Comparison of ENCODE assay signal across 20 cellular contexts in the genomic region with DNA sequence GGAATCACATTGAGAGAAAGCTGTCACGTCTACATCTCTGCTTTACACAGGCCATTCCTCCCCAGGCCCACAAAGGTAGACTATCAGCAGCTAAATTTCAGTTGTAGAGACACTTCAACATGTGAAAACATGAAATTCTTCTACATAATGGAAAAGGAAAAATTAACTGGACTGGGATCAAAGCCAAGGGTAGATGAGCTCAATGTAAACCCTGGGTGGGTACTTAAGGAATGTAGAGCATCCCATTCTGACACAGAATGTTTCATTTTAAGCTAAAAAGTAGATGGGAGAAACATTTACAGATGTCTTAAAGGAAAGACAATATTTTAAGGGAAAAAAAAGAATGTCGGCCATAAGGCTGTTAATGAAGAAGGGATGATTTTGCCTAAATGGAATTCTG. TPM values are rescaled to one million over a fixed set of nuclear protein-coding genes. Genes with fewer than 3 reads are reported as not detected.
"Had no signal": no experiment of that assay in that cellular context is flagged by ENCODE, and none has a peak within 500 bp of the region (broad histone marks: within the 10 kb centered on the region; RNA-seq: fewer than 3 reads in every experiment).

No MANE protein-coding gene starts in this region.

- H3K27ac ChIP-seq: hepatocyte, right atrium auricular region, skin epidermis, tibial nerve, uterus had no signal

- FAIRE-seq: islet of Langerhans had no signal

- H3K27me3 ChIP-seq: hepatocyte, right atrium auricular region, tibial nerve, uterus had no signal

- H3K9me3 ChIP-seq: right atrium auricular region, tibial nerve, uterus had no signal

- H3K4me1 ChIP-seq: right atrium auricular region, tibial nerve, uterus had no signal

- DNase-seq: activated CD8-positive, alpha-beta memory T cell treated with anti-CD3 and anti-CD28 coated beads for 24 hours; activated CD8-positive, alpha-beta memory T cell treated with anti-CD3 and anti-CD28 coated beads, Interleukin-2, amount 50 U/mL, for 48 hours; activated effector memory CD4-positive, alpha-beta T cell treated with Interleukin-2 at 50 U/mL for 16 hours; activated naive CD4-positive, alpha-beta T cell treated with anti-CD3 and anti-CD28 coated beads, Interleukin-2, amount 10 ng/mL, durations not matched to agents 7 days and 5 days; activated naive CD8-positive, alpha-beta T cell treated with anti-CD3 and anti-CD28 coated beads, Interleukin-2, amount 50 U/mL, for 24 hours; activated T-cell treated with anti-CD3 and anti-CD28 coated beads, Interleukin-2, amount 50 U/mL, for 48 hours; aorta; effector CD4-positive, alpha-beta T cell; midbrain; T1000; uterus had no signal

- H3K36me3 ChIP-seq: right atrium auricular region, uterus had no signal

- H3K27ac Mint-ChIP-seq: activated naive CD4-positive, alpha-beta T cell treated with anti-CD3 and anti-CD28 coated beads, Interleukin-2, amount 10 ng/mL, durations not matched to agents 7 days and 5 days; activated naive CD8-positive, alpha-beta T cell treated with anti-CD3 and anti-CD28 coated beads, Interleukin-2, amount 50 U/mL, for 24 hours; stimulated activated naive CD8-positive, alpha-beta T cell treated with anti-CD3 and anti-CD28 coated beads, Interleukin-15, Interleukin-2, amounts not matched to agents 100 ng/mL and 50 ng/mL, for 24 hours had no signal

- H3K27me3 Mint-ChIP-seq: activated naive CD4-positive, alpha-beta T cell treated with anti-CD3 and anti-CD28 coated beads, Interleukin-2, amount 10 ng/mL, durations not matched to agents 7 days and 5 days; activated naive CD8-positive, alpha-beta T cell treated with anti-CD3 and anti-CD28 coated beads, Interleukin-2, amount 50 U/mL, for 24 hours; stimulated activated naive CD8-positive, alpha-beta T cell treated with anti-CD3 and anti-CD28 coated beads, Interleukin-15, Interleukin-2, amounts not matched to agents 100 ng/mL and 50 ng/mL, for 24 hours had no signal

- H2AFZ ChIP-seq: hepatocyte had no signal

- H3K9me3 Mint-ChIP-seq: activated naive CD4-positive, alpha-beta T cell treated with anti-CD3 and anti-CD28 coated beads, Interleukin-2, amount 10 ng/mL, durations not matched to agents 7 days and 5 days; activated naive CD8-positive, alpha-beta T cell treated with anti-CD3 and anti-CD28 coated beads, Interleukin-2, amount 50 U/mL, for 24 hours; neural crest cell; stimulated activated naive CD8-positive, alpha-beta T cell treated with anti-CD3 and anti-CD28 coated beads, Interleukin-15, Interleukin-2, amounts not matched to agents 100 ng/mL and 50 ng/mL, for 24 hours had no signal

- H3K4me2 ChIP-seq: hepatocyte had no signal

- H3K4me3 Mint-ChIP-seq: activated naive CD4-positive, alpha-beta T cell treated with anti-CD3 and anti-CD28 coated beads, Interleukin-2, amount 10 ng/mL, durations not matched to agents 7 days and 5 days; activated naive CD8-positive, alpha-beta T cell treated with anti-CD3 and anti-CD28 coated beads, Interleukin-2, amount 50 U/mL, for 24 hours; neural crest cell; stimulated activated naive CD8-positive, alpha-beta T cell treated with anti-CD3 and anti-CD28 coated beads, Interleukin-15, Interleukin-2, amounts not matched to agents 100 ng/mL and 50 ng/mL, for 24 hours had no signal

- H3K4me1 Mint-ChIP-seq: activated naive CD4-positive, alpha-beta T cell treated with anti-CD3 and anti-CD28 coated beads, Interleukin-2, amount 10 ng/mL, durations not matched to agents 7 days and 5 days; activated naive CD8-positive, alpha-beta T cell treated with anti-CD3 and anti-CD28 coated beads, Interleukin-2, amount 50 U/mL, for 24 hours; neural crest cell had no signal

- H3K4me3 ChIP-seq: hepatocyte, lung, right atrium auricular region, skin epidermis, tibial nerve, uterus had no signal

- H3K79me2 ChIP-seq: hepatocyte had no signal

- H3K36me3 Mint-ChIP-seq: activated naive CD4-positive, alpha-beta T cell treated with anti-CD3 and anti-CD28 coated beads, Interleukin-2, amount 10 ng/mL, durations not matched to agents 7 days and 5 days had no signal

RNA-seq across cellular contexts. Expression of a gene that starts 51.3 kb away (rescaled TPM):
- total RNA-seq: neural crest cell; T-helper 1 cell treated with Interleukin-12 subunit alpha and Interleukin-12 subunit beta and Interleukin-4 antibody, amounts not matched to agents 30 ng/mL and 1 ng/mL, for 36 hours had no signal
